8 cellular contexts compared by ENCODE assay signal in the genomic region with DNA sequence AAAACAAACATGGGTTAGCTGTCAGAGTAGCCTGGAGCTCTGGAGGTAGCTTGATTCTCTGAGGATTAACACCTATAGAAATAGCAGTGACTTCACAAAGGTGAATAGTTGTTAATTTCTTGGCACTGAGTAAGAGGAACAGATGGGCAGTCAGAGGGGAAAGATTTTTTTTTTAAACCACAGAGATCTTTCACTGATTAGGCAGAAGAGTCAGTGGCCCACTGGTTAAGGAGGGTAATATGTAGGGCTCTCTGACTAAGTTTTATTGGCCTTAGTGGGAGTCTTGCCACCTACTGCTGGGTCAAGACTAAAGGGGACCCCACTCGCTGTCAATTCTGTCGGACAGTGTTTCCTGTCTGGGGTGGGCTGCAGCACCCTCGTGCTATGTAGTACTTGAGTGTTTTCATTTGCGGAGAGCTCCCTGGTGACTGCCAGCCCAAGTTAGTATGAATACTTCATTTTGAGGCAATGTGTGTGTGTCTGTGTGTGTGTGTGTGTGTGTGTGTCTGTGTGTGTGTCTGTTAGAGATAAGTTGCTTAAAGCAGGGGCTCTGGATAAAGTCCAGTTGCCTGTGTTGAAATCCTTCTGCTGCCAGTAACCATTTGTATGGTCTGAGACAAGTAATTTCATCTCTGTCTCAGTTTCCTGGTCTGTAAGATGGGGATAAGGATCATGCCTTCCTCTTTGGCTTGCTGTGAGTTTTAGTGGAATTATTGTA.
DNase-seq lines count a peak whose midpoint lies in the region; ATAC-seq lines count a peak whose summit lies in the region.

No MANE protein-coding gene starts in this region.

- H3K36me3 ChIP-seq in SJCRH30, result no peaks in the 10 kb centered on the region
- no peaks in the 10 kb centered on the region for H3K36me3 ChIP-seq in trophoblast cell (ENCODE audit: control insufficient read depth in 1 of 2, insufficient read depth in 2 of 2, low read length in 2 of 2)

- H2BK5ac ChIP-seq in trophoblast cell (ENCODE audit: low read depth, low read length, poor library complexity), result no peak overlapping the region

- H3K23ac ChIP-seq in trophoblast cell (ENCODE audit: low read length), result no peak overlapping the region

- H3K4ac ChIP-seq in trophoblast cell (ENCODE audit: low read depth, low read length), result no peak overlapping the region

- peak overlapping the region; percentile 97 for H3K27ac Mint-ChIP-seq in effector memory CD8-positive, alpha-beta T cell

- DNase-seq in AML-193 (lab: John Stamatoyannopoulos, UW), result peak; percentile 12 to 37
- DNase-seq in SJCRH30, result peak; percentile 13 to 70
- no peak for DNase-seq in effector memory CD8-positive, alpha-beta T cell
- DNase-seq in trophoblast cell, result peak in 1 of 2 donors; percentile 63
- DNase-seq in NCI-H128 (lab: John Stamatoyannopoulos, UW; ENCODE audit: unreplicated experiment), result no peak
- DNase-seq in NCI-H345 treated with DMSO at 0.1 percent for 48 hours (lab: John Stamatoyannopoulos, UW; ENCODE audit: unreplicated experiment), result no peak

- H3K4me1 ChIP-seq in SJCRH30, result peaks cover 33% of the 10 kb centered on the region
- H3K4me1 ChIP-seq in trophoblast cell (ENCODE audit: control insufficient read depth in 1 of 2, insufficient read depth in 2 of 2, low read length in 2 of 2), result peaks cover 12 to 22% of the 10 kb centered on the region in 2 experiments

- H3K4me3 Mint-ChIP-seq in effector memory CD8-positive, alpha-beta T cell, result peak overlapping the region; percentile 81 to 91

- no peak overlapping the region for H2BK120ac ChIP-seq in trophoblast cell (ENCODE audit: insufficient read depth, low read length, poor library complexity)

- H3K4me1 Mint-ChIP-seq in effector memory CD8-positive, alpha-beta T cell (ENCODE audit: low read depth in 2 of 2), result peaks cover 65 to 86% of the 10 kb centered on the region in 2 donors

- H3K4me3 ChIP-seq in SJCRH30 (no peak overlapping the region), trophoblast cell (ENCODE audit: low read depth, low read length) (no peak overlapping the region)

- H3K14ac ChIP-seq in trophoblast cell (ENCODE audit: low read length), result peak overlapping the region; percentile 5

- H3K27me3 ChIP-seq in SJCRH30 (no peaks in the 10 kb centered on the region), trophoblast cell (ENCODE audit: insufficient read depth, low read length) (no peaks in the 10 kb centered on the region)

- no CpG with 5 or more reads among the region's 4 CpGs for WGBS in trophoblast cell (ENCODE audit: extremely low coverage, insufficient coverage, insufficient read length)

- peak overlapping the region; percentile 0 for H2BK12ac ChIP-seq in trophoblast cell (ENCODE audit: low read length)

- no peak overlapping the region for H2AFZ ChIP-seq in trophoblast cell (ENCODE audit: insufficient read depth, low read length, poor library complexity)

- peak overlapping the region; percentile 19 for H3K4me2 ChIP-seq in trophoblast cell (ENCODE audit: low read length)

- H3K9me3 ChIP-seq in SJCRH30 (replicated peaks) (no peaks in the 10 kb centered on the region), trophoblast cell (ENCODE audit: insufficient read depth, low read depth, low read length) (no peaks in the 10 kb centered on the region)

- H3K18ac ChIP-seq in trophoblast cell (ENCODE audit: low read length), result no peak overlapping the region

- H4K12ac ChIP-seq in trophoblast cell (ENCODE audit: low read depth, low read length), result no peak overlapping the region

- no peaks in the 10 kb centered on the region for H3K27me3 Mint-ChIP-seq in effector memory CD8-positive, alpha-beta T cell

- no peaks in the 10 kb centered on the region for H3K9me3 Mint-ChIP-seq in effector memory CD8-positive, alpha-beta T cell

- H3K79me2 ChIP-seq in trophoblast cell (ENCODE audit: control insufficient read depth, insufficient read depth, low read length, poor library complexity), result no peaks in the 10 kb centered on the region

- H3K27ac ChIP-seq in SJCRH30 (peak overlapping the region; percentile 4; the same call in 1 of the 2 replicates), trophoblast cell (ENCODE audit: low read depth, low read length) (no peak overlapping the region)

- H4K91ac ChIP-seq in trophoblast cell (ENCODE audit: low read depth, low read length), result peak overlapping the region; percentile 8

- H4K8ac ChIP-seq in trophoblast cell (ENCODE audit: low read depth, low read length), result no peak overlapping the region

- ATAC-seq in GM18858 (IDR thresholded peaks at IDR 0.05; ENCODE audit: unreplicated experiment) (peak; percentile 44), HG03045 (IDR thresholded peaks at IDR 0.05; ENCODE audit: unreplicated experiment) (peak; percentile 38)
- ATAC-seq in effector memory CD8-positive, alpha-beta T cell (replicated peaks), result peak; percentile 28

- peaks cover 19% of the 10 kb centered on the region for H3K79me1 ChIP-seq in trophoblast cell (ENCODE audit: low read length)

- H3K36me3 Mint-ChIP-seq in effector memory CD8-positive, alpha-beta T cell (ENCODE audit: insufficient read depth), result peaks cover 20% of the 10 kb centered on the region

- H3K9ac ChIP-seq in trophoblast cell (ENCODE audit: low read length), result no peak overlapping the region

- no peak overlapping the region for H2AK5ac ChIP-seq in trophoblast cell (ENCODE audit: low read length)

Comparison
In these comparisons a context has a peak if more than half of its experiments do, and no peak if none do; other contexts are left out.
1. DNase-seq: peak in AML-193 (2 of 2) and SJCRH30 (2 of 2); none in effector memory CD8-positive, alpha-beta T cell (0 of 3), NCI-H128 (single experiment) and NCI-H345 treated with DMSO at 0.1 percent for 48 hours (single experiment).
2. Peak in every context shown above with its lines, with median percentiles within 50 percentile points of each other: ATAC-seq.